Comparison of ENCODE assay signal across 1 cellular context in genomic region chr22:40651057-40651456, GRCh38.
TF ChIP-seq lines count a peak whose summit lies in the region.

No MANE protein-coding gene starts in this region.

TF ChIP-seq in GM12878, 131 proteins besides CTCF, POLR2A, EP300 and RAD21:
- TF ChIP-seq IKZF2 (IDR thresholded peaks at IDR 0.05) (no peak), SMAD1 (IDR thresholded peaks at IDR 0.05; ENCODE audit: low read depth, partially characterized antibody) (no peak), ZBTB11 (CRISPR knock-in tag; IDR thresholded peaks at IDR 0.05) (no peak), MEF2A (IDR thresholded peaks at IDR 0.05; ENCODE audit: insufficient read depth, low read depth, low read length) (no peak), ZNF622 (IDR thresholded peaks at IDR 0.05) (no peak), CEBPB (IDR thresholded peaks at IDR 0.05; ENCODE audit: borderline replicate concordance in 1 of 2, low read depth in 2 of 2, low read length in 2 of 2) (no peak), IRF4 (IDR thresholded peaks at IDR 0.05; ENCODE audit: low read depth, low read length) (no peak)
